16 cellular contexts compared by ENCODE assay signal in genomic region chr1:182087304-182087703, GRCh38. TPM values are rescaled to one million over a fixed set of nuclear protein-coding genes. Genes with fewer than 3 reads are reported as not detected.
DNase-seq lines count a peak whose midpoint lies in the region; ATAC-seq lines count a peak whose summit lies in the region.
"Had no signal": no experiment of that assay in that cellular context is flagged by ENCODE, and none has a peak within 500 bp of the region (broad histone marks: within the 10 kb centered on the region; RNA-seq: fewer than 3 reads in every experiment).

No MANE protein-coding gene starts in this region.

- peak overlapping the region; percentile 75 for H3K4me3 Mint-ChIP-seq in T-helper 17 cell
- H3K4me3 Mint-ChIP-seq: natural killer cell treated with Interleukin-12 subunit alpha and Interleukin-12 subunit beta and Interleukin-15 and Interleukin-18, amount 100 ng/mL, for 72 hours; stimulated activated naive CD8-positive, alpha-beta T cell treated with anti-CD3 and anti-CD28 coated beads, Interleukin-15, Interleukin-2, amounts not matched to agents 100 ng/mL and 50 ng/mL, for 24 hours had no signal

- H3K4me1 Mint-ChIP-seq in T-helper 17 cell, result peaks cover 34% of the 10 kb centered on the region

- H3K27ac Mint-ChIP-seq in T-helper 17 cell, result peak overlapping the region; percentile 95
- H3K27ac Mint-ChIP-seq: natural killer cell treated with Interleukin-12 subunit alpha and Interleukin-12 subunit beta and Interleukin-15 and Interleukin-18, amount 100 ng/mL, for 72 hours had no signal

- H3K27me3 Mint-ChIP-seq in T-helper 17 cell, result peaks cover 5% of the 10 kb centered on the region
- H3K27me3 Mint-ChIP-seq: natural killer cell treated with Interleukin-12 subunit alpha and Interleukin-12 subunit beta and Interleukin-15 and Interleukin-18, amount 100 ng/mL, for 72 hours; stimulated activated naive CD8-positive, alpha-beta T cell treated with anti-CD3 and anti-CD28 coated beads, Interleukin-15, Interleukin-2, amounts not matched to agents 100 ng/mL and 50 ng/mL, for 24 hours had no signal

- peak overlapping the region; percentile 69 for H3K27ac ChIP-seq in epithelial cell of prostate

- H3K9me3 ChIP-seq in T-helper 17 cell (ENCODE audit: control insufficient read depth, low read length, poor library complexity, severe bottlenecking), result peaks cover 3% of the 10 kb centered on the region
- H3K9me3 ChIP-seq: prostate gland had no signal

- H3K36me3 Mint-ChIP-seq in T-helper 17 cell (ENCODE audit: low read depth), result no peaks in the 10 kb centered on the region
- H3K36me3 Mint-ChIP-seq: natural killer cell treated with Interleukin-12 subunit alpha and Interleukin-12 subunit beta and Interleukin-15 and Interleukin-18, amount 100 ng/mL, for 72 hours had no signal

- peak; percentile 35 for ATAC-seq in T-helper 17 cell
- ATAC-seq in HG02885 (IDR thresholded peaks at IDR 0.05; ENCODE audit: poor library complexity, unreplicated experiment), result no peak
- no peak for ATAC-seq in GM21381 (IDR thresholded peaks at IDR 0.05; ENCODE audit: unreplicated experiment)
- ATAC-seq: natural killer cell treated with Interleukin-12 subunit alpha and Interleukin-12 subunit beta and Interleukin-15 and Interleukin-18, amount 100 ng/mL, for 72 hours had no signal

- DNase-seq in stimulated activated CD4-positive, alpha-beta T cell treated with anti-CD3 and anti-CD28 coated beads, Interleukin-15, amount 100 ng/mL, for 24 hours, result peak; percentile 10
- DNase-seq in stimulated activated CD4-positive, alpha-beta T cell treated with anti-CD3 and anti-CD28 coated beads, Interleukin-4, amount 100 ng/mL, for 24 hours, result no peak
- no peak for DNase-seq in T-helper 17 cell
- DNase-seq in epithelial cell of prostate (ENCODE audit: low read depth, low spot score), result no peak
- DNase-seq in amniotic stem cell (lab: John Stamatoyannopoulos, UW), result no peak
- no peak for DNase-seq in HPDE6-E6E7 (ENCODE audit: extremely low spot score)
- DNase-seq: caudate nucleus, NCI-H187, NCI-H446 treated with DMSO at 0.1 percent for 48 hours had no signal

RNA-seq across cellular contexts. Expression of gene ZNF648, which starts 25.8 kb away (rescaled TPM):
- total RNA-seq in T-helper 17 cell, result not detected
- total RNA-seq: glomerular endothelial cell; lung microvascular endothelial cell; natural killer cell treated with Interleukin-12 subunit alpha and Interleukin-12 subunit beta and Interleukin-15 and Interleukin-18, amount 100 ng/mL, for 72 hours had no signal
